Comparison of ENCODE assay signal across 27 cellular contexts in genomic region chr7:157021893-157022680, GRCh38. TPM values are rescaled to one million over a fixed set of nuclear protein-coding genes. Genes with fewer than 3 reads are reported as not detected.
DNase-seq lines count a peak whose midpoint lies in the region; ATAC-seq, FAIRE-seq and TF ChIP-seq lines count a peak whose summit lies in the region.
"Had no signal": no experiment of that assay in that cellular context is flagged by ENCODE, and none has a peak within 500 bp of the region (broad histone marks: within the 10 kb centered on the region; RNA-seq: fewer than 3 reads in every experiment).

No MANE protein-coding gene starts in this region.

- H3K79me2 ChIP-seq in GM12878 (ENCODE audit: control insufficient read depth, insufficient read depth, low read length), result no peaks in the 10 kb centered on the region

- peak overlapping the region; percentile 80 for H3K27ac Mint-ChIP-seq in stimulated activated naive B cell treated with anti-CD40 and anti-IgM and Interleukin-4, amounts not matched to agents 10 μg/mL and 1 μg/mL and 100 μg/mL, for 72 hours

- no peak for TF ChIP-seq CTCF in GM12878 (IDR thresholded peaks at IDR 0.05 in 2 of 3, conservative IDR thresholded peaks at IDR 0.05 in 1 of 3; ENCODE audit: control insufficient read depth in 2 of 3, extremely low read depth in 1 of 3, insufficient read depth in 1 of 3, low read depth in 3 of 3, low read length in 3 of 3)

- CTCF ChIA-PET in GM12878 (lab: Yijun Ruan, JAX), result no interaction called here

- TF ChIP-seq EP300 in GM12878 (IDR thresholded peaks at IDR 0.05; ENCODE audit: borderline replicate concordance in 1 of 2, control insufficient read depth in 1 of 2, low read depth in 2 of 2, low read length in 2 of 2), result no peak

- in situ Hi-C loops in GM12878 (cut with MboI), result no loop called here

- H3K4me2 ChIP-seq in GM12878 (ENCODE audit: control insufficient read depth, insufficient read depth), result no peak overlapping the region

- H4K20me1 ChIP-seq in GM12878 (ENCODE audit: control insufficient read depth, insufficient read depth), result no peaks in the 10 kb centered on the region

- peak overlapping the region in 1 of 2 donors; percentile 37 for H3K4me3 Mint-ChIP-seq in stimulated activated naive B cell treated with anti-CD40 and anti-IgM and Interleukin-4, amounts not matched to agents 10 μg/mL and 1 μg/mL and 100 μg/mL, for 72 hours

- peaks cover 10% of the 10 kb centered on the region for H3K4me1 ChIP-seq in GM12878 (ENCODE audit: control insufficient read depth, insufficient read depth, low read length)

- TF ChIP-seq POLR2A in GM12878 (IDR thresholded peaks at IDR 0.05; ENCODE audit: low read depth, low read length), result no peak

- no TSS peak for BruUV-seq in GM12878 (replicated peaks; lab: Mats Ljungman, UMichigan)

- H3K9ac ChIP-seq in GM12878 (ENCODE audit: control insufficient read depth, insufficient read depth, low read length), result no peak overlapping the region

- WGBS in GM12878 (ENCODE audit: insufficient coverage, insufficient replicate concordance, low lambda C conversion rate, missing lambda C conversion rate), result 32% methylated on average over 28 of the region's 28 CpGs

- H3K4me3 ChIP-seq in GM12878, result no peak overlapping the region
- H3K4me3 ChIP-seq: uterus had no signal

- peaks cover 9 to 16% of the 10 kb centered on the region in 2 donors for H3K4me1 Mint-ChIP-seq in stimulated activated naive B cell treated with anti-CD40 and anti-IgM and Interleukin-4, amounts not matched to agents 10 μg/mL and 1 μg/mL and 100 μg/mL, for 72 hours

- intact Hi-C loops in GM12878 (cut with micrococcal nuclease; ENCODE audit: unreplicated experiment), result no loop called here

- peaks cover 19 to 25% of the 10 kb centered on the region in 2 experiments for H3K27me3 ChIP-seq in GM12878 (replicated peaks in 1 of 2; ENCODE audit: control insufficient read depth in 2 of 2, insufficient read depth in 2 of 2, low read length in 1 of 2)

- POLR2A ChIA-PET in GM12878 (lab: Charles Lee), result no interaction called here

- no peaks in the 10 kb centered on the region for H3K36me3 ChIP-seq in GM12878 (ENCODE audit: control insufficient read depth in 2 of 2, insufficient read depth in 2 of 2, low read length in 1 of 2)
- H3K36me3 ChIP-seq: heart left ventricle, prostate gland, uterus had no signal

- ATAC-seq in GM12878, result no peak
- no peak for ATAC-seq in stimulated activated naive B cell treated with anti-CD40 and anti-IgM and Interleukin-4, amounts not matched to agents 10 μg/mL and 1 μg/mL and 100 μg/mL, for 72 hours (replicated peaks)
- ATAC-seq in HG03025 (IDR thresholded peaks at IDR 0.05; ENCODE audit: low FRiP score, unreplicated experiment), result no peak
- ATAC-seq: heart left ventricle; naive thymus-derived CD4-positive, alpha-beta T cell had no signal

- DNase-seq in DMS53 (lab: John Stamatoyannopoulos, UW) (peak; percentile 40), DMS53 treated with DMSO at 0.1 percent for 48 hours (lab: John Stamatoyannopoulos, UW; ENCODE audit: unreplicated experiment) (no peak), GM12878 (ENCODE audit: low read depth, low spot score) (no peak), mesenteric fat pad (ENCODE audit: low spot score) (peak; percentile 59), nucleus accumbens (lab: John Stamatoyannopoulos, UW) (no peak), NCI-H2081 (lab: John Stamatoyannopoulos, UW) (no peak)
- DNase-seq in stimulated activated naive B cell treated with anti-CD40 and anti-IgM and Interleukin-4, amounts not matched to agents 10 μg/mL and 1 μg/mL and 100 μg/mL, for 72 hours, result no peak
- DNase-seq: activated CD4-positive, alpha-beta T cell treated with anti-CD3 and anti-CD28 coated beads for 4 hours; AML-193; COR-L47; cortex of kidney; mammary epithelial cell; naive thymus-derived CD4-positive, alpha-beta T cell; NCI-H1417 treated with DMSO at 0.1 percent for 48 hours; NCI-H2171; NCI-H524 treated with DMSO at 0.1 percent for 48 hours; stimulated activated CD4-positive, alpha-beta T cell treated with anti-CD3 and anti-CD28 coated beads, Interleukin-4, amount 100 ng/mL, for 24 hours; SW 1271; uterus had no signal

- H2AFZ ChIP-seq in GM12878 (ENCODE audit: control insufficient read depth, low read depth, low read length), result no peak overlapping the region

- RAD21 ChIA-PET in GM12878 (lab: Charles Lee; ENCODE audit: unreplicated experiment), result no interaction called here

- peaks cover 0 to 4% of the 10 kb centered on the region in 2 donors for H3K36me3 Mint-ChIP-seq in stimulated activated naive B cell treated with anti-CD40 and anti-IgM and Interleukin-4, amounts not matched to agents 10 μg/mL and 1 μg/mL and 100 μg/mL, for 72 hours

- H3K9me3 Mint-ChIP-seq in stimulated activated naive B cell treated with anti-CD40 and anti-IgM and Interleukin-4, amounts not matched to agents 10 μg/mL and 1 μg/mL and 100 μg/mL, for 72 hours, result peaks cover 0 to 6% of the 10 kb centered on the region in 2 donors

- H3K27me3 Mint-ChIP-seq in stimulated activated naive B cell treated with anti-CD40 and anti-IgM and Interleukin-4, amounts not matched to agents 10 μg/mL and 1 μg/mL and 100 μg/mL, for 72 hours, result peaks cover 59 to 72% of the 10 kb centered on the region in 2 donors

- no peaks in the 10 kb centered on the region; the same call in 2 of the 3 replicates for H3K9me3 ChIP-seq in GM12878 (replicated peaks; ENCODE audit: control insufficient read depth, insufficient read depth, low read length)
- H3K9me3 ChIP-seq: heart left ventricle, prostate gland, uterus had no signal

- SMC1A ChIA-PET in GM12878 (lab: Charles Lee; ENCODE audit: uncharacterized antibody, unreplicated experiment), result interaction anchor here (2.0 kb wide), 1 partner anchor 14 kb away, joined by 6 read pairs; no protein-coding TSS in a partner anchor

- H3K27ac ChIP-seq in GM12878 (ENCODE audit: control insufficient read depth, insufficient read depth), result no peak overlapping the region
- H3K27ac ChIP-seq: 22Rv1, heart left ventricle, prostate gland, uterus had no signal

- no peak for FAIRE-seq in GM12878 (lab: Jason Lieb, UNC)
- FAIRE-seq: endometrium, TTC549 had no signal

- TF ChIP-seq RAD21 in GM12878 (IDR thresholded peaks at IDR 0.05; ENCODE audit: insufficient read depth, low read depth, low read length), result no peak

TF ChIP-seq in GM12878, 131 proteins besides CTCF, POLR2A, EP300 and RAD21:
- TF ChIP-seq LARP7 (IDR thresholded peaks at IDR 0.05), result no peak
- TF ChIP-seq YBX1 (IDR thresholded peaks at IDR 0.05), result no peak
- no peak for TF ChIP-seq IRF3 (IDR thresholded peaks at IDR 0.05)
- no peak for TF ChIP-seq SMC3 (IDR thresholded peaks at IDR 0.05; ENCODE audit: borderline replicate concordance, low read length)
- TF ChIP-seq RBBP5 (conservative IDR thresholded peaks at IDR 0.05), result no peak
- TF ChIP-seq EZH2 (IDR thresholded peaks at IDR 0.05; ENCODE audit: borderline replicate concordance, control insufficient read depth, low read depth, low read length), result peak; percentile 72; the same call in 1 of the 2 replicates

RNA-seq across cellular contexts. Expression of gene MNX1, which starts 11.6 kb away (rescaled TPM):
- 1.7 and 2.8 TPM in 2 replicates for total RNA-seq in GM12878 (2013; cell fraction: nucleolus; rRNA removed)
- total RNA-seq in GM12878 (2014; rRNA removed) (1.0 and 1.3 TPM in 2 replicates), GM12878 (2014; rRNA removed; fragmentation: Illumina TruSeq; extraction: Trizol) (0.54 and 0.60 TPM in 2 replicates), GM12878 (2021) (1.8 and 2.3 TPM in 2 replicates), mesenteric fat pad (not detected)
- polyA plus RNA-seq in GM12878 (2011; ENCODE audit: low read depth), result not detected
- polyA plus RNA-seq in GM12878 (2011; rRNA removed) (1.9 and 2.3 TPM in 2 replicates), GM12878 (2014; fragmentation: Illumina TruSeq; extraction: Trizol) (0.48 TPM in 1 of 2 replicates, not detected in the other), GM12878 (2014; fragmentation: Nextera tagmentation; extraction: Ambion mirVana) (under 1 TPM in 1 of 2 experiments, not detected in 1; 0.22 TPM), GM12878 (2014; rRNA removed) (1.7 and 2.7 TPM in 2 replicates), GM12878 (2016; fragmentation: Nextera tagmentation; extraction: Ambion mirVana) (1 to 10 TPM in 1 of 2 experiments, under 1 TPM in 1; 0.32 to 1.4 TPM)
- 1.5 and 2.7 TPM in 2 replicates for polyA plus RNA-seq in GM12878 (2011; cell fraction: cytosol; rRNA removed)
- 12.1 and 18.3 TPM in 2 replicates for polyA plus RNA-seq in GM12878 (2011; cell fraction: nucleus; rRNA removed)
- polyA plus RNA-seq in GM12878 (2012), result 0.91 and 0.92 TPM in 2 replicates
- 1.1 and 3.8 TPM in 2 replicates for polyA minus RNA-seq in GM12878 (2011; rRNA and poly(A)+ RNA removed)
- polyA minus RNA-seq in GM12878 (2011; cell fraction: cytosol; rRNA and poly(A)+ RNA removed), result 1.2 and 2.5 TPM in 2 replicates
- polyA minus RNA-seq in GM12878 (2011; cell fraction: nucleus; rRNA and poly(A)+ RNA removed), result 7.1 and 11.5 TPM in 2 replicates
- total RNA-seq: heart left ventricle; naive thymus-derived CD4-positive, alpha-beta T cell; smooth muscle cell had no signal
- polyA plus RNA-seq: heart left ventricle; keratinocyte; naive thymus-derived CD4-positive, alpha-beta T cell; smooth muscle cell had no signal

Comparison
In these comparisons a context has a peak if more than half of its experiments do, and no peak if none do; other contexts are left out.
1. DNase-seq: peak in DMS53 (single experiment) and mesenteric fat pad (single experiment); none in DMS53 treated with DMSO at 0.1 percent for 48 hours (single experiment), GM12878 (single experiment), stimulated activated naive B cell treated with anti-CD40 and anti-IgM and Interleukin-4, amounts not matched to agents 10 μg/mL and 1 μg/mL and 100 μg/mL, for 72 hours (single experiment), nucleus accumbens (0 of 56) and NCI-H2081 (0 of 2).